Comparison of ENCODE assay signal across 8 cellular contexts in the genomic region with DNA sequence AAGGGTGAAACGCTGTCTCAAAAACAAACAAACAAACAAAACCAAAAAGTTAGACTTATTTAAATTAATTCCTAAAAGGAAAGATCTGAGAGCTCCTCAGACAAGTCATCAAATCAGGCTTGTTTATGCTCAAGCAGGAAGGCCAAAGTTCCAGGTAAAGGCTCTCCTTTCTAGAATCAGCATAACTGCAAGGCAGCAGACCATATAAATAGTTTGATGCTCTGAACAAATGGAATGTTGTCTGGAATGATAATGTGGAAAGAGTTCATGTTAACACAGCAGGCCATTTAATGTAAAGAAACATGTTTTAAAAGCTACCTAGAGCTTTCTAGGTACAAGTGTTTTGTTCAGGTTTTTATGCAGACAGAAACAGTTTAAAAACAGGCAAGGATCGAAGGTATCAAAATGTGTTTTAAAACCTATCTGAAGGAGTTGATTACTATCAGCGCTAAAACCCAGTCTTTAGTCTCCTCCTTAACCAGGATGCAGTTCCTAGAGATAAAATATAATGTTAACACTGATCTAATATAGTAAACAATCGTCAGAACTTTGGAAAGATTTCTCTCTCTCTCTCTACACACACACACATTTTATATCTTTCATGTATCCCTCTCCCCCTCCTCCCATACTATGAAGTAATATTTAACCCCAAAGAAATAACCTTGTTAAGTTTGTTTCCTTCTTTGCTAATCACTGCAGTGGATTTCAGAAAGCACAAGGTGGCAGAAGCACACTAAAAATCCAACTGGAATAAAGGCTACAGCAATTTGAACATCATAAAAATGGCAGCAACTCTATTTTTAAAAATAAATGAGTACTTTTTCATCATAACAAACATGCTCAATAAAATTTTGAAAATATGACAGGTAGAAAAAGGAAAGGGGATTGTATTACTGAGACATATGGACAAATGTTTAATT.
A peak's percentile ranks its signal among the peaks of the same experiment; 100 is the strongest.
DNase-seq lines count a peak whose midpoint lies in the region; ATAC-seq, FAIRE-seq and TF ChIP-seq lines count a peak whose summit lies in the region.

No MANE protein-coding gene starts in this region.

- TF ChIP-seq POLR2A in GM12891 (IDR thresholded peaks at IDR 0.05; ENCODE audit: low read depth, low read length), result no peak

- ATAC-seq in HG02759 (IDR thresholded peaks at IDR 0.05; ENCODE audit: unreplicated experiment), result peak; percentile 65

- H3K4me3 ChIP-seq in SK-N-MC, result no peak overlapping the region

- peaks cover 45% of the 10 kb centered on the region for H3K36me3 ChIP-seq in SK-N-MC (ENCODE audit: insufficient read depth, low read length)

- no peaks in the 10 kb centered on the region for H3K9me3 ChIP-seq in SK-N-MC (ENCODE audit: low read depth, low read length)

- DNase-seq in DMS114 treated with DMSO at 0.1 percent for 48 hours (lab: John Stamatoyannopoulos, UW; ENCODE audit: unreplicated experiment), result peak; percentile 52
- DNase-seq in SK-N-MC (ENCODE audit: low read depth, low spot score), result peak; percentile 37
- peak; percentile 15 for DNase-seq in globus pallidus (ENCODE audit: low spot score)
- DNase-seq in superior temporal gyrus (ENCODE audit: extremely low spot score), result peak; percentile 51
- DNase-seq in stimulated activated CD4-positive, alpha-beta T cell treated with anti-CD3 and anti-CD28 coated beads, Interleukin-1b, Interleukin-23, amount 100 ng/mL, for 48 hours, result no peak
- DNase-seq in GM12891 (ENCODE audit: insufficient read length, low spot score), result no peak
- no peak for DNase-seq in effector CD4-positive, alpha-beta T cell

- H3K27ac ChIP-seq in SK-N-MC, result no peak overlapping the region

- no peak for FAIRE-seq in GM12891 (lab: Jason Lieb, UNC)

- H3K9ac ChIP-seq in SK-N-MC (ENCODE audit: insufficient read length), result no peak overlapping the region

TF ChIP-seq in GM12891, 5 proteins besides CTCF, POLR2A, EP300 and RAD21:
- TF ChIP-seq PAX5 (IDR thresholded peaks at IDR 0.05; ENCODE audit: insufficient read depth, low read length, severe bottlenecking) (no peak), POLR2AphosphoS5 (IDR thresholded peaks at IDR 0.05; ENCODE audit: low read depth, low read length) (no peak)
TF ChIP-seq in GM12891: peak in this region for 0.

Comparison
In these comparisons a context has a peak if more than half of its experiments do, and no peak if none do; other contexts are left out.
1. DNase-seq: peak in DMS114 treated with DMSO at 0.1 percent for 48 hours (single experiment), SK-N-MC (single experiment), globus pallidus (single experiment) and superior temporal gyrus (single experiment); none in stimulated activated CD4-positive, alpha-beta T cell treated with anti-CD3 and anti-CD28 coated beads, Interleukin-1b, Interleukin-23, amount 100 ng/mL, for 48 hours (single experiment), GM12891 (single experiment) and effector CD4-positive, alpha-beta T cell (single experiment).